Comparison of ENCODE assay signal across 30 cellular contexts in genomic region chr12:52769946-52770345, GRCh38. TPM values are rescaled to one million over a fixed set of nuclear protein-coding genes. Genes with fewer than 3 reads are reported as not detected.
"Had no signal": no experiment of that assay in that cellular context is flagged by ENCODE, and none has a peak within 500 bp of the region (broad histone marks: within the 10 kb centered on the region; RNA-seq: fewer than 3 reads in every experiment).

No MANE protein-coding gene starts in this region.

- H3K27me3 ChIP-seq: suprapubic skin, testis, thyroid gland, tibial nerve, transverse colon, upper lobe of left lung, upper lobe of right lung, uterus, vagina had no signal

- H3K4me3 ChIP-seq: stomach, suprapubic skin, testis, thoracic aorta, thyroid gland, tibial artery, tibial nerve, transverse colon, upper lobe of left lung, upper lobe of right lung, uterus, vagina had no signal

- DNase-seq: stimulated activated CD4-positive, alpha-beta T cell treated with anti-CD3 and anti-CD28 coated beads, Interleukin-2, amount 100 ng/mL, for 48 hours; stimulated activated CD4-positive, alpha-beta T cell treated with anti-CD3 and anti-CD28 coated beads, Interleukin-4, amount 100 ng/mL, for 1 hour; stimulated activated CD4-positive, alpha-beta T cell treated with anti-CD3 and anti-CD28 coated beads, Interleukin-4, amount 100 ng/mL, for 24 hours; stimulated activated CD4-positive, alpha-beta T cell treated with anti-CD3 and anti-CD28 coated beads, Interleukin-4, amount 100 ng/mL, for 4 hours; stimulated activated CD8-positive, alpha-beta memory T cell treated with anti-CD3 and anti-CD28 coated beads, Interleukin-4, amount 100 ng/mL, for 48 hours; stimulated activated naive B cell treated with anti-CD40 and anti-IgM and Interleukin-4, amounts not matched to agents 10 μg/mL and 1 μg/mL and 100 μg/mL, for 72 hours; stimulated activated naive CD4-positive, alpha-beta T cell; stimulated activated naive CD4-positive, alpha-beta T cell treated with Interleukin-2 at 50 U/mL for 16 hours; stimulated activated naive CD8-positive, alpha-beta T cell treated with anti-CD3 and anti-CD28 coated beads, Interleukin-15, amount 100 ng/mL, for 72 hours; stimulated activated naive CD8-positive, alpha-beta T cell treated with anti-CD3 and anti-CD28 coated beads, Interleukin-15, Interleukin-2, amounts not matched to agents 100 U/mL and 50 U/mL, for 24 hours; stomach; substantia nigra; testis; thyroid gland; tibial artery; transverse colon; trophoblast cell; upper lobe of left lung; upper lobe of right lung; uterus had no signal

- H3K27ac ChIP-seq: stomach, suprapubic skin, testis, thoracic aorta, thyroid gland, tibial artery, tibial nerve, transverse colon, upper lobe of left lung, upper lobe of right lung, uterus, vagina had no signal

- H3K36me3 ChIP-seq: stomach, suprapubic skin, thoracic aorta, thyroid gland, tibial artery, tibial nerve, transverse colon, upper lobe of left lung, upper lobe of right lung, uterus, vagina had no signal

- H3K4me1 ChIP-seq: stomach, suprapubic skin, testis, tibial artery, tibial nerve, transverse colon, upper lobe of left lung, upper lobe of right lung, uterus, vagina had no signal

- H3K9me3 ChIP-seq: stomach, suprapubic skin, testis, thoracic aorta, thyroid gland, tibial artery, tibial nerve, transverse colon, upper lobe of left lung, upper lobe of right lung, uterus, vagina had no signal

- ATAC-seq: stimulated activated effector memory CD8-positive, alpha-beta T cell treated with anti-CD3 and anti-CD28 coated beads, Interleukin-12 subunit alpha, Interleukin-12 subunit beta, amount 100 ng/mL, for 72 hours; stimulated activated memory B cell treated with anti-CD40 and anti-IgM and Interleukin-4, amounts not matched to agents 10 μg/mL and 1 μg/mL and 100 μg/mL, for 72 hours; stimulated activated naive B cell treated with anti-CD40 and anti-IgM and Interleukin-4, amounts not matched to agents 10 μg/mL and 1 μg/mL and 100 μg/mL, for 72 hours; stimulated activated naive CD8-positive, alpha-beta T cell treated with anti-CD3 and anti-CD28 coated beads, Interleukin-15, amount 100 ng/mL, for 72 hours; stimulated activated naive CD8-positive, alpha-beta T cell treated with anti-CD3 and anti-CD28 coated beads, Interleukin-15, Interleukin-2, amounts not matched to agents 100 U/mL and 50 U/mL, for 24 hours; upper lobe of right lung had no signal

RNA-seq across cellular contexts. Expression of gene KRT76, which starts 7.2 kb away (rescaled TPM):
- total RNA-seq: stomach, subcutaneous adipose tissue, suprapubic skin, temporal lobe, testis, thoracic aorta, thyroid gland, tibial nerve, transverse colon, upper lobe of left lung, upper lobe of right lung, ureter, urinary bladder, uterus, vagina had no signal
- polyA plus RNA-seq: stomach, urinary bladder had no signal

RNA-seq across cellular contexts. Expression of gene KRT3, which starts 26.0 kb away (rescaled TPM):
- total RNA-seq: stomach, subcutaneous adipose tissue, suprapubic skin, temporal lobe, testis, thoracic aorta, thyroid gland, tibial nerve, transverse colon, upper lobe of left lung, upper lobe of right lung, ureter, urinary bladder, uterus, vagina had no signal
- polyA plus RNA-seq: urinary bladder had no signal

RNA-seq across cellular contexts. Expression of gene KRT4, which starts 44.0 kb away (rescaled TPM):
- total RNA-seq: subcutaneous adipose tissue, temporal lobe, thoracic aorta, tibial nerve, transverse colon, uterus had no signal
- polyA plus RNA-seq: urinary bladder had no signal
